8 cellular contexts compared by ENCODE assay signal in the genomic region with DNA sequence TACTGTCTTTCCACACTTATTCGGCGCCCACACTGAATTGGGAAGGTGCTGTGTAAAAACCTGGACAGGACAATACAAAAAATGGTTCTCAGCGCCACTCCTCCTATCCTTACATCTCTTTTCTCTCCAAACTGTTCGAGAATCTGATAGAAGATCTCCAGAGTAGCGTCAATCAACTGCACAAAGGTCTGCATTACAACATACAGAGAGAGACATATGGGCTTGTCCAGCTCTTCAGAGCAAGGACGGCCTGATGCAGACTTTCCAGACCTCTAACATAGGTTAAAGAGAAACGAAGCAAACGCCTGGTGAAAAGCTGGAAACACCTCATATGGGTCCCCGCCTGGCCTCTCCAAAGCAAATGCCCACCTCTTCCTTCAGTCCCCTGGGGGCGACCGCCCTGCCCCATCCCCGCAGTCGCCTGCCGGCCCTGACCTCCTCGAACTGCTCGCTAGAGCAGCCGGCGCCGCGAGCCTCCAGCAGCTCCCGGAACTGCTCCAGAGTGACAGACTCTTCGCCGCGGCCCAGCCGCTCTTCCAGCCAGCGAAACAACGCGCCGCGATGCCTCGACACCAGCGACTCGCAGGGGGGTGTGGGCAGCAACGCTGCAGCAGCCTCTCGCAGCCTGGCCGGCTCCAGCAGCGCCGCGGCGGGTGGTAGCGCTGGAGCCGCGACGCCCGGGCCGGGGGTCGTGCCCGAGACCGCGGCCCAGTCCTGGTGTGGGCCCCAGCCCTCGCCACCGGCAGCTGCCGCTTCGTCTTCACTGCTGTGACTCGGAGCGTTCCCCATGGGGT. TPM values are rescaled to one million over a fixed set of nuclear protein-coding genes. Genes with fewer than 3 reads are reported as not detected.
DNase-seq lines count a peak whose midpoint lies in the region; ATAC-seq and TF ChIP-seq lines count a peak whose summit lies in the region.

No MANE protein-coding gene starts in this region.

- peak overlapping the region; percentile 76 to 82 for H3K4me3 ChIP-seq in DND-41 (ENCODE audit: low read depth in 1 of 2, low read length in 2 of 2)
- peak overlapping the region; percentile 89 for H3K4me3 ChIP-seq in Loucy (ENCODE audit: low read length, poor library complexity, severe bottlenecking)
- peak overlapping the region; percentile 97 to 98 for H3K4me3 ChIP-seq in prostate gland

- intact Hi-C loops in Right ventricle myocardium superior (cut with DNase I), result no loop called here
- intact Hi-C loops in prostate gland (cut with DNase I), result no loop called here

- H4K20me1 ChIP-seq in DND-41 (ENCODE audit: insufficient read depth, low read length), result peaks cover 26% of the 10 kb centered on the region
- H4K20me1 ChIP-seq in Loucy (ENCODE audit: insufficient read depth, low read length, poor library complexity, severe bottlenecking), result peaks cover 25% of the 10 kb centered on the region

- H3F3A ChIP-seq in Loucy (ENCODE audit: low read depth), result 0 out of 2 replicates have a peak, but pooled peaks cover 2% of the 10 kb centered on the region

- H3K36me3 ChIP-seq in DND-41 (ENCODE audit: insufficient read depth, low read length) (peaks cover 22% of the 10 kb centered on the region), Loucy (ENCODE audit: insufficient read depth, low read length) (no peaks in the 10 kb centered on the region), prostate gland (no peaks in the 10 kb centered on the region)

- H3K4me1 ChIP-seq in DND-41 (ENCODE audit: insufficient read depth, low read length) (peaks cover 45% of the 10 kb centered on the region), Loucy (ENCODE audit: insufficient read depth, low read length, poor library complexity, severe bottlenecking) (peaks cover 46% of the 10 kb centered on the region), prostate gland (replicated peaks) (peaks cover 18% of the 10 kb centered on the region)

- TF ChIP-seq CTCF in DND-41 (IDR thresholded peaks at IDR 0.05; ENCODE audit: borderline replicate concordance, extremely low read depth, low read length, poor library complexity, severe bottlenecking) (no peak), Loucy (conservative IDR thresholded peaks at IDR 0.05; ENCODE audit: low read length) (no peak), prostate gland (IDR thresholded peaks at IDR 0.05) (no peak)

- WGBS in prostate gland, result 4% methylated on average over 26 of the region's 56 CpGs

- H3K9me2 ChIP-seq in Loucy (replicated peaks; ENCODE audit: low read depth, low read length), result no peaks in the 10 kb centered on the region

- H3K9me3 ChIP-seq in DND-41 (ENCODE audit: insufficient read depth, low read length, severe bottlenecking) (no peaks in the 10 kb centered on the region), Loucy (ENCODE audit: insufficient read depth, low read depth, low read length) (no peaks in the 10 kb centered on the region), prostate gland (no peaks in the 10 kb centered on the region)

- no peak for TF ChIP-seq POLR2A in prostate gland (IDR thresholded peaks at IDR 0.05)

- peak overlapping the region; percentile 87 for H3K9ac ChIP-seq in DND-41 (ENCODE audit: low read depth, low read length)
- H3K9ac ChIP-seq in Loucy (ENCODE audit: low read depth, low read length, poor library complexity, severe bottlenecking), result peak overlapping the region; percentile 79

- peak overlapping the region; percentile 63 for H2AFZ ChIP-seq in DND-41 (ENCODE audit: low read depth, low read length)
- H2AFZ ChIP-seq in Loucy (ENCODE audit: low read length), result 0 out of 2 replicates have a peak overlapping the region, but pooled peaks have one; percentile 48

- peak; percentile 13 for ATAC-seq in DND-41 (ENCODE audit: insufficient read depth, low read depth)
- peak; percentile 20 for ATAC-seq in GM21529 (IDR thresholded peaks at IDR 0.05; ENCODE audit: unreplicated experiment)
- ATAC-seq in Right ventricle myocardium superior (ENCODE audit: poor library complexity), result peak; percentile 0

- H3K27me3 ChIP-seq in DND-41 (ENCODE audit: insufficient read depth, low read length, poor library complexity), result no peaks in the 10 kb centered on the region
- no peaks in the 10 kb centered on the region for H3K27me3 ChIP-seq in Loucy (ENCODE audit: insufficient read depth, low read length, poor library complexity, severe bottlenecking)
- no peaks in the 10 kb centered on the region for H3K27me3 ChIP-seq in prostate gland (replicated peaks; ENCODE audit: insufficient read depth)

- H3K79me2 ChIP-seq in DND-41 (ENCODE audit: insufficient read depth, low read length) (peaks cover 69% of the 10 kb centered on the region), Loucy (ENCODE audit: insufficient read depth, low read length) (peaks cover 65% of the 10 kb centered on the region)

- DNase-seq in DND-41 (peak; percentile 39), activated gamma-delta T cell (lab: John Stamatoyannopoulos, UW) (peak; percentile 61), Right ventricle myocardium superior (peak; percentile 59), prostate gland (ENCODE audit: low spot score) (no peak), occipital lobe (lab: John Stamatoyannopoulos, UW) (no peak), iPS-NIHi11 (ENCODE audit: low spot score) (no peak)

- H3K27ac ChIP-seq in DND-41 (ENCODE audit: low read length) (peak overlapping the region; percentile 65), prostate gland (peak overlapping the region; percentile 99 to 100)

- peak overlapping the region; percentile 94 for H3K4me2 ChIP-seq in DND-41 (ENCODE audit: insufficient read depth, low read length)
- peak overlapping the region; percentile 97 for H3K4me2 ChIP-seq in Loucy (ENCODE audit: low read depth, low read length, poor library complexity, severe bottlenecking)

RNA-seq across cellular contexts. Expression of a gene that starts 0.5 kb away (rescaled TPM):
- total RNA-seq in Right ventricle myocardium superior (32.1 TPM), prostate gland (10 to 100 TPM; 34.0 to 73.8 TPM), occipital lobe (44.5 TPM)

RNA-seq across cellular contexts. Expression of a gene that starts 0.7 kb away (rescaled TPM):
- total RNA-seq in Right ventricle myocardium superior, result 7.0 TPM
- 10 to 100 TPM; 42.8 to 62.9 TPM for total RNA-seq in prostate gland
- 26.2 TPM for total RNA-seq in occipital lobe

Comparison
In these comparisons a context has a peak if more than half of its experiments do, and no peak if none do; other contexts are left out.
1. DNase-seq: peak in DND-41 (single experiment), activated gamma-delta T cell (single experiment) and Right ventricle myocardium superior (single experiment); none in prostate gland (single experiment), occipital lobe (single experiment) and iPS-NIHi11 (single experiment).
2. Peak in every context shown above with its lines, with median percentiles within 50 percentile points of each other: ATAC-seq and H3K4me3 ChIP-seq.